ENCODE assay signal across 21 cellular contexts in the genomic region with DNA sequence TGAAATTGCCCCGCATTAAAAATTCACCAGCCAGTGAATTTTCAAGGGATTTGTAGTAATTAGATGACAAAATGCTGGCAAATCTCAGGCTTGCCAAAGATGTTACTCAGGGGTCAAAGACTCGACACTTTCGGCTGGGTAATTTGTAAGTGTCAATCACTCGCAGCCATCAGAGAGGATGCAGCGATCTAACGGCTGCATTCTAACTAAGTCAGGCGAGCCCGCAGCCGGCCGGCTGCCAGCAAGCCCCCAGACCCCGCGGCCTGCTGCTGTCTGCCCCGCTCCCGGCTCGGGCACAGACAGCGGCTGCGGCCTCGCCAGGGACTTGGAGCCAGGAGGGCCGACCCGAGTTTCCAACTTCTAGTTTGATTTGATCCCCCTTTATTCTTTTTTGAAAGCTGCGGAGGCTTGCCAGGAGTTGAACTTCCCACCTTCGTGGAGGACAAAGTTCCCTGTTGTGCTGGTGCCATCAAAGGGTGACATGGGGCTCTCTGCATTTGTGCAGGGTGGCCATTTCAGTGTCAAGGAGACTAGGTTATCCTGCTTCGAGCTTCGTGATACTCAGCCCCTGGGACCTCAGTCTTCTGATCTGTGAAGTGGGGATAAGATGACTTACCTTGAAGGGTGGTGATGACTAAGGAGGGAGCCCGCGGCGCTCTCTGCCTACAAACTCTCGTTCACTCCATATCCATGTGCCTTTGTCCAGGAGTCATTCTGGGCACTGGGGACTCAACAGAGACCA.
"Had no signal": no experiment of that assay in that cellular context is flagged by ENCODE, and none has a peak within 500 bp of the region (broad histone marks: within the 10 kb centered on the region; RNA-seq: fewer than 3 reads in every experiment).

No MANE protein-coding gene starts in this region.

- H3K27me3 Mint-ChIP-seq: activated CD4-positive, alpha-beta T cell treated with anti-CD3 and anti-CD28 coated beads for 36 hours; activated naive CD8-positive, alpha-beta T cell treated with anti-CD3 and anti-CD28 coated beads, Interleukin-2, amount 10 ng/mL, durations not matched to agents 7 days and 5 days had no signal

- H3K4me3 ChIP-seq: body of pancreas, dorsolateral prefrontal cortex, left lung, prostate gland, skin epidermis, tibial nerve, vagina had no signal

- ATAC-seq: activated CD4-positive, alpha-beta T cell treated with anti-CD3 and anti-CD28 coated beads for 36 hours; body of pancreas; foreskin keratinocyte; left lung; right cardiac atrium; stimulated activated naive CD8-positive, alpha-beta T cell treated with anti-CD3 and anti-CD28 coated beads, Interleukin-15, Interleukin-2, amounts not matched to agents 100 U/mL and 50 U/mL, for 24 hours had no signal

- H3K36me3 Mint-ChIP-seq: activated naive CD8-positive, alpha-beta T cell treated with anti-CD3 and anti-CD28 coated beads, Interleukin-2, amount 10 ng/mL, durations not matched to agents 7 days and 5 days; mesothelial cell of epicardium; natural killer cell treated with Interleukin-12 subunit alpha and Interleukin-12 subunit beta and Interleukin-15 and Interleukin-18, amount 100 ng/mL, for 72 hours had no signal

- H3K9me3 ChIP-seq: body of pancreas, left lung, prostate gland, vagina had no signal

- H3K36me3 ChIP-seq: left lung, prostate gland, tibial nerve, vagina had no signal

- DNase-seq: activated CD4-positive, alpha-beta T cell treated with anti-CD3 and anti-CD28 coated beads for 36 hours; activated CD4-positive, alpha-beta T cell treated with anti-CD3 and anti-CD28 coated beads, Interleukin-2, amount 50 U/mL, for 48 hours; activated naive CD4-positive, alpha-beta T cell treated with Interleukin-2 at 50 U/mL for 16 hours; activated naive CD8-positive, alpha-beta T cell treated with anti-CD3 and anti-CD28 coated beads, Interleukin-2, amount 10 ng/mL, durations not matched to agents 7 days and 5 days; activated T-cell treated with anti-CD3 and anti-CD28 coated beads for 4 hours; amygdala; body of pancreas; caudate nucleus; dorsolateral prefrontal cortex; foreskin keratinocyte; kidney; left lung; right cardiac atrium; stimulated activated naive CD8-positive, alpha-beta T cell treated with anti-CD3 and anti-CD28 coated beads, Interleukin-15, Interleukin-2, amounts not matched to agents 100 U/mL and 50 U/mL, for 24 hours had no signal

- H3K4me1 Mint-ChIP-seq: activated CD4-positive, alpha-beta T cell treated with anti-CD3 and anti-CD28 coated beads for 36 hours; activated naive CD8-positive, alpha-beta T cell treated with anti-CD3 and anti-CD28 coated beads, Interleukin-2, amount 10 ng/mL, durations not matched to agents 7 days and 5 days; mesothelial cell of epicardium had no signal

- H3K27ac Mint-ChIP-seq: activated CD4-positive, alpha-beta T cell treated with anti-CD3 and anti-CD28 coated beads for 36 hours; activated naive CD8-positive, alpha-beta T cell treated with anti-CD3 and anti-CD28 coated beads, Interleukin-2, amount 10 ng/mL, durations not matched to agents 7 days and 5 days; mesothelial cell of epicardium; natural killer cell treated with Interleukin-12 subunit alpha and Interleukin-12 subunit beta and Interleukin-15 and Interleukin-18, amount 100 ng/mL, for 72 hours; T-helper 2 cell treated with Interferon-gamma antibody and Interleukin-4, amounts not matched to agents 5 μg/mL and 100 μg/mL, for 36 hours had no signal

- H3K27me3 ChIP-seq: body of pancreas, dorsolateral prefrontal cortex, tibial nerve, vagina had no signal

- H3K9me3 Mint-ChIP-seq: mesothelial cell of epicardium; natural killer cell treated with Interleukin-12 subunit alpha and Interleukin-12 subunit beta and Interleukin-15 and Interleukin-18, amount 100 ng/mL, for 72 hours; T-helper 2 cell treated with Interferon-gamma antibody and Interleukin-4, amounts not matched to agents 5 μg/mL and 100 μg/mL, for 36 hours had no signal

- H3K27ac ChIP-seq: body of pancreas, dorsolateral prefrontal cortex, foreskin keratinocyte, left lung, prostate gland, skin epidermis, tibial nerve, vagina had no signal

- H3K4me1 ChIP-seq: body of pancreas, foreskin keratinocyte, left lung, prostate gland, tibial nerve, vagina had no signal

- H3K4me3 Mint-ChIP-seq: activated CD4-positive, alpha-beta T cell treated with anti-CD3 and anti-CD28 coated beads for 36 hours; activated naive CD8-positive, alpha-beta T cell treated with anti-CD3 and anti-CD28 coated beads, Interleukin-2, amount 10 ng/mL, durations not matched to agents 7 days and 5 days; mesothelial cell of epicardium; natural killer cell treated with Interleukin-12 subunit alpha and Interleukin-12 subunit beta and Interleukin-15 and Interleukin-18, amount 100 ng/mL, for 72 hours; T-helper 2 cell treated with Interferon-gamma antibody and Interleukin-4, amounts not matched to agents 5 μg/mL and 100 μg/mL, for 36 hours had no signal
